Comparison of ENCODE assay signal across 15 cellular contexts in the genomic region with DNA sequence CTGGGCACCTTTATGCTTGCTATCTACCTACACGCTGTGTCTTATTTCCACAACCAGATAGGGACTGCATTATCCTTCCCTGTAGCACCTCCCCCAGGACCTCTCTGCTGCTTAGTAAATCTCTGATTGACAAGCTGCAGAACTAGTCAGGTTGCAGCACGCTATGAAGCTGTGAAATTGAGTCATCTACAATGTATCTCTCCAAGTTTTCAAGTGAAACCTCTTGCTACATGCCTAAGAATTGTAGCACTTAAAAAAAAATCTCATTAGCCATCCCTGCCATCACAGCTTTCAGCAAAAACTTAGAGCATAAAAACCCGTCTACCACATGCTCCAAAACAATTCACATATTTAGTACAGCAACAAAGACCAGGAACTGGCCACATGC.
DNase-seq lines count a peak whose midpoint lies in the region; ATAC-seq and TF ChIP-seq lines count a peak whose summit lies in the region.
"Had no signal": no experiment of that assay in that cellular context is flagged by ENCODE, and none has a peak within 500 bp of the region (broad histone marks: within the 10 kb centered on the region; RNA-seq: fewer than 3 reads in every experiment).

No MANE protein-coding gene starts in this region.

- H3K4me1 ChIP-seq in cardiac muscle cell (ENCODE audit: low read depth) (peaks cover 22% of the 10 kb centered on the region), neuron (ENCODE audit: insufficient read depth, low read length) (peaks cover 12% of the 10 kb centered on the region), uterus (no peaks in the 10 kb centered on the region)
- H3K4me1 ChIP-seq: A549, colonic mucosa had no signal

- no peak for ATAC-seq in left ventricle myocardium superior
- ATAC-seq: A549; activated naive CD4-positive, alpha-beta T cell treated with anti-CD3 and anti-CD28 coated beads, Interleukin-2, amount 50 U/mL, for 72 hours had no signal

- H2AFZ ChIP-seq in neuron (ENCODE audit: low read depth, low read length): peak overlapping the region; percentile 39

- H3K4me3 ChIP-seq in cardiac muscle cell: no peak overlapping the region
- H3K4me3 ChIP-seq in epithelial cell of esophagus (ENCODE audit: low read length): no peak overlapping the region
- H3K4me3 ChIP-seq in neuron (ENCODE audit: low read length): no peak overlapping the region
- no peak overlapping the region for H3K4me3 ChIP-seq in uterus
- H3K4me3 ChIP-seq: A549, colonic mucosa had no signal

- H3K36me3 ChIP-seq in cardiac muscle cell (no peaks in the 10 kb centered on the region), neuron (ENCODE audit: insufficient read depth, low read length) (no peaks in the 10 kb centered on the region), uterus (no peaks in the 10 kb centered on the region)
- H3K36me3 ChIP-seq: colonic mucosa had no signal

- TF ChIP-seq CTCF in cardiac muscle cell (IDR thresholded peaks at IDR 0.05; ENCODE audit: low read depth, low read length): no peak
- no peak for TF ChIP-seq CTCF in epithelial cell of esophagus (IDR thresholded peaks at IDR 0.05; ENCODE audit: insufficient read depth, low read depth, low read length, missing control alignments)
- no peak for TF ChIP-seq CTCF in uterus (IDR thresholded peaks at IDR 0.05)

- no peak for TF ChIP-seq POLR2A in uterus (IDR thresholded peaks at IDR 0.05)

- no peaks in the 10 kb centered on the region for H3K27me3 ChIP-seq in cardiac muscle cell
- no peaks in the 10 kb centered on the region for H3K27me3 ChIP-seq in neuron (ENCODE audit: insufficient read depth, low read length)
- no peaks in the 10 kb centered on the region for H3K27me3 ChIP-seq in uterus
- H3K27me3 ChIP-seq: colonic mucosa had no signal

- H3K9me3 ChIP-seq in cardiac muscle cell (ENCODE audit: low read depth): no peaks in the 10 kb centered on the region
- H3K9me3 ChIP-seq in neuron (ENCODE audit: low read length): no peaks in the 10 kb centered on the region
- H3K9me3 ChIP-seq in uterus: no peaks in the 10 kb centered on the region
- H3K9me3 ChIP-seq: A549, colonic mucosa had no signal

- intact Hi-C loops in left ventricle myocardium superior (cut with micrococcal nuclease) (no loop called here), uterus (cut with DNase I; ENCODE audit: low total_unique reads) (no loop called here)

- H3K27ac ChIP-seq in cardiac muscle cell (peak overlapping the region; percentile 93), uterus (peak overlapping the region; percentile 89 to 93)
- H3K27ac ChIP-seq: A549, colonic mucosa had no signal

- peak in 1 of 2 donors; percentile 59 for DNase-seq in cardiac muscle cell (ENCODE audit: low read depth in 1 of 2, low spot score in 1 of 2)
- no peak for DNase-seq in left ventricle myocardium superior
- DNase-seq in epithelial cell of esophagus (ENCODE audit: low read depth): peak; percentile 85
- peak in 1 of 2 donors; percentile 25 for DNase-seq in uterus
- DNase-seq in dedifferentiated amniotic fluid mesenchymal stem cell (ENCODE audit: extremely low spot score): no peak
- no peak for DNase-seq in KG1 (lab: John Stamatoyannopoulos, UW)
- DNase-seq in AG08395 (ENCODE audit: low spot score): no peak
- DNase-seq: activated T-cell treated with anti-CD3 and anti-CD28 coated beads for 4 hours, NCI-H2081 treated with DMSO at 0.1 percent for 48 hours, NCI-H748 treated with DMSO at 0.1 percent for 48 hours, T-helper 2 cell had no signal
